Comparison of ENCODE assay signal across 22 cellular contexts in genomic region chr2:40471868-40472267, GRCh38.
"Had no signal": no experiment of that assay in that cellular context is flagged by ENCODE, and none has a peak within 500 bp of the region (broad histone marks: within the 10 kb centered on the region; RNA-seq: fewer than 3 reads in every experiment).

No MANE protein-coding gene starts in this region.

- ATAC-seq: activated T-cell treated with anti-CD3 and anti-CD28 coated beads, Interleukin-2, amount 50 U/mL, for 72 hours; left lobe of liver; right cardiac atrium; stimulated activated memory B cell treated with anti-CD40 and anti-IgM and Interleukin-4, amounts not matched to agents 10 μg/mL and 1 μg/mL and 100 μg/mL, for 72 hours; WTC11 had no signal

- H3K4me1 Mint-ChIP-seq: activated naive CD4-positive, alpha-beta T cell treated with anti-CD3 and anti-CD28 coated beads, Interleukin-2, amount 10 ng/mL, durations not matched to agents 7 days and 5 days; stimulated activated memory B cell treated with anti-CD40 and anti-IgM and Interleukin-4, amounts not matched to agents 10 μg/mL and 1 μg/mL and 100 μg/mL, for 72 hours; WTC11 had no signal

- H3K27ac ChIP-seq: parathyroid adenoma, testis, vagina had no signal

- FAIRE-seq: endometrium had no signal

- H3K4me3 Mint-ChIP-seq: activated naive CD4-positive, alpha-beta T cell treated with anti-CD3 and anti-CD28 coated beads, Interleukin-2, amount 10 ng/mL, durations not matched to agents 7 days and 5 days; activated T-cell treated with anti-CD3 and anti-CD28 coated beads, Interleukin-2, amount 50 U/mL, for 72 hours; naive B cell; stimulated activated memory B cell treated with anti-CD40 and anti-IgM and Interleukin-4, amounts not matched to agents 10 μg/mL and 1 μg/mL and 100 μg/mL, for 72 hours; WTC11 had no signal

- H2AFZ ChIP-seq: parathyroid adenoma had no signal

- H3K4me1 ChIP-seq: parathyroid adenoma, testis, vagina had no signal

- H3K4me3 ChIP-seq: lung, skin epidermis, testis, vagina had no signal

- DNase-seq: activated CD8-positive, alpha-beta memory T cell treated with anti-CD3 and anti-CD28 coated beads for 24 hours; activated CD8-positive, alpha-beta memory T cell treated with anti-CD3 and anti-CD28 coated beads, Interleukin-2, amount 50 U/mL, for 48 hours; activated effector memory CD4-positive, alpha-beta T cell treated with Interleukin-2 at 50 U/mL for 16 hours; activated naive CD4-positive, alpha-beta T cell treated with anti-CD3 and anti-CD28 coated beads, Interleukin-2, amount 10 ng/mL, durations not matched to agents 7 days and 5 days; activated T-cell treated with anti-CD3 and anti-CD28 coated beads, Interleukin-2, amount 50 U/mL, for 72 hours; amygdala; cortex of kidney; kidney; naive B cell; nucleus accumbens; right cardiac atrium; T-helper 9 cell; testis; trophoblast cell had no signal

- H3K79me2 ChIP-seq: parathyroid adenoma had no signal

- H3K27me3 Mint-ChIP-seq: activated naive CD4-positive, alpha-beta T cell treated with anti-CD3 and anti-CD28 coated beads, Interleukin-2, amount 10 ng/mL, durations not matched to agents 7 days and 5 days; naive B cell; stimulated activated memory B cell treated with anti-CD40 and anti-IgM and Interleukin-4, amounts not matched to agents 10 μg/mL and 1 μg/mL and 100 μg/mL, for 72 hours had no signal

- H3K9me3 Mint-ChIP-seq: activated naive CD4-positive, alpha-beta T cell treated with anti-CD3 and anti-CD28 coated beads, Interleukin-2, amount 10 ng/mL, durations not matched to agents 7 days and 5 days; WTC11 had no signal

- H3K9me3 ChIP-seq: testis, vagina had no signal

- H3K36me3 ChIP-seq: vagina had no signal

- H3K9ac ChIP-seq: parathyroid adenoma had no signal

- H3K27me3 ChIP-seq: testis, vagina had no signal

- H3K27ac Mint-ChIP-seq: activated naive CD4-positive, alpha-beta T cell treated with anti-CD3 and anti-CD28 coated beads, Interleukin-2, amount 10 ng/mL, durations not matched to agents 7 days and 5 days; activated T-cell treated with anti-CD3 and anti-CD28 coated beads, Interleukin-2, amount 50 U/mL, for 72 hours; stimulated activated memory B cell treated with anti-CD40 and anti-IgM and Interleukin-4, amounts not matched to agents 10 μg/mL and 1 μg/mL and 100 μg/mL, for 72 hours; WTC11 had no signal

- H3K36me3 Mint-ChIP-seq: activated naive CD4-positive, alpha-beta T cell treated with anti-CD3 and anti-CD28 coated beads, Interleukin-2, amount 10 ng/mL, durations not matched to agents 7 days and 5 days; naive B cell; stimulated activated memory B cell treated with anti-CD40 and anti-IgM and Interleukin-4, amounts not matched to agents 10 μg/mL and 1 μg/mL and 100 μg/mL, for 72 hours; WTC11 had no signal
